ENCODE assay signal across 9 cellular contexts in genomic region chr7:47380325-47381131, GRCh38.
DNase-seq lines count a peak whose midpoint lies in the region; ATAC-seq and TF ChIP-seq lines count a peak whose summit lies in the region.
"Had no signal": no experiment of that assay in that cellular context is flagged by ENCODE, and none has a peak within 500 bp of the region (broad histone marks: within the 10 kb centered on the region; RNA-seq: fewer than 3 reads in every experiment).

No MANE protein-coding gene starts in this region.

- TF ChIP-seq CTCF in endodermal cell (conservative IDR thresholded peaks at IDR 0.05): no peak

- no peak overlapping the region for H3K18ac ChIP-seq in mesendoderm (ENCODE audit: low read length)

- H3K79me1 ChIP-seq in mesendoderm (ENCODE audit: low read length): no peaks in the 10 kb centered on the region

- H2BK120ac ChIP-seq in mesendoderm (ENCODE audit: low read depth, low read length): no peak overlapping the region

- H3K4me1 ChIP-seq in endodermal cell (ENCODE audit: control insufficient read depth, insufficient read depth, low read length) (peaks cover 12% of the 10 kb centered on the region), mesendoderm (ENCODE audit: control insufficient read depth, low read depth, low read length) (peaks cover 9% of the 10 kb centered on the region), aorta (ENCODE audit: control insufficient read depth in 1 of 2, insufficient read depth in 2 of 2, low read length in 2 of 2) (peaks cover 0 to 1% of the 10 kb centered on the region in 2 donors)

- H3K36me3 ChIP-seq in endodermal cell (ENCODE audit: control insufficient read depth, insufficient read depth, low read length): no peaks in the 10 kb centered on the region
- H3K36me3 ChIP-seq in mesendoderm (ENCODE audit: control insufficient read depth, insufficient read depth, low read length): no peaks in the 10 kb centered on the region
- peaks cover 0 to 3% of the 10 kb centered on the region in 2 donors for H3K36me3 ChIP-seq in aorta (ENCODE audit: control insufficient read depth in 1 of 2, insufficient read depth in 2 of 2, low read length in 1 of 2)

- H3K4me3 ChIP-seq in endodermal cell (ENCODE audit: low read length) (peak overlapping the region; percentile 17), mesendoderm (ENCODE audit: low read length) (no peak overlapping the region), aorta (ENCODE audit: low read length in 2 of 2) (no peak overlapping the region)

- no peak overlapping the region for H3K23ac ChIP-seq in mesendoderm (ENCODE audit: low read length)

- H3K79me2 ChIP-seq in mesendoderm (ENCODE audit: control insufficient read depth, insufficient read depth, low read length): no peaks in the 10 kb centered on the region

- H2BK5ac ChIP-seq in mesendoderm (ENCODE audit: low read length): no peak overlapping the region

- no peaks in the 10 kb centered on the region for H3K27me3 ChIP-seq in endodermal cell (ENCODE audit: control insufficient read depth, insufficient read depth, low read length, poor library complexity, severe bottlenecking)
- no peaks in the 10 kb centered on the region for H3K27me3 ChIP-seq in mesendoderm (ENCODE audit: insufficient read depth, low read length, poor library complexity)
- H3K27me3 ChIP-seq in aorta (ENCODE audit: control insufficient read depth in 1 of 2, insufficient read depth in 2 of 2, low read length in 1 of 2): no peaks in the 10 kb centered on the region

- no peak overlapping the region for H3K4ac ChIP-seq in mesendoderm (ENCODE audit: low read depth, low read length)

- H2BK15ac ChIP-seq in mesendoderm (replicated peaks; ENCODE audit: low read depth): no peak overlapping the region

- H4K8ac ChIP-seq in mesendoderm (ENCODE audit: low read depth, low read length): no peak overlapping the region

- no peak overlapping the region for H3K4me2 ChIP-seq in mesendoderm (ENCODE audit: low read length)

- intact Hi-C loops in Right ventricle myocardium superior (cut with DNase I) (no loop called here), left cardiac atrium (cut with DNase I) (no loop called here), aorta (cut with DNase I) (no loop called here)

- H2AK5ac ChIP-seq in mesendoderm (ENCODE audit: low read length): no peak overlapping the region

- no peak for DNase-seq in Right ventricle myocardium superior
- DNase-seq in left cardiac atrium: no peak
- peak; percentile 82 for DNase-seq in endodermal cell
- DNase-seq in mesendoderm: peak; percentile 44
- DNase-seq in aorta: no peak
- no peak for DNase-seq in activated T-cell treated with anti-CD3 and anti-CD28 coated beads for 4 hours
- DNase-seq: NCI-H1694 had no signal

- peak; percentile 12 for ATAC-seq in Right ventricle myocardium superior (ENCODE audit: poor library complexity)
- ATAC-seq in left cardiac atrium: no peak
- ATAC-seq in aorta (ENCODE audit: low FRiP score): peak; percentile 16
- no peak for ATAC-seq in GM19395 (IDR thresholded peaks at IDR 0.05; ENCODE audit: unreplicated experiment)
- no peak for ATAC-seq in HG02870 (IDR thresholded peaks at IDR 0.05; ENCODE audit: unreplicated experiment)

- H3K27me3 Mint-ChIP-seq in endodermal cell (ENCODE audit: insufficient read depth): no peaks in the 10 kb centered on the region

- 57 to 66% methylated on average over 4 to 15 of the region's 15 CpGs for WGBS in endodermal cell (ENCODE audit: insufficient coverage in 1 of 2, insufficient read length in 1 of 2), 2 experiments
- WGBS in mesendoderm (ENCODE audit: extremely low coverage, insufficient coverage, low lambda C conversion rate): no CpG with 5 or more reads among the region's 15 CpGs
- 37 to 49% methylated on average over 15 of the region's 15 CpGs for WGBS in aorta, 2 donors

- H4K5ac ChIP-seq in mesendoderm (ENCODE audit: low read length): no peak overlapping the region

- peak overlapping the region; percentile 92 for H3K27ac ChIP-seq in endodermal cell (ENCODE audit: low read depth, low read length)
- H3K27ac ChIP-seq in mesendoderm (ENCODE audit: low read depth, low read length): no peak overlapping the region
- peak overlapping the region in 1 of 2 donors; percentile 80 for H3K27ac ChIP-seq in aorta (ENCODE audit: low read depth in 1 of 2, low read length in 2 of 2)

- no peak overlapping the region for H3K4me3 Mint-ChIP-seq in endodermal cell

- H3K27ac Mint-ChIP-seq in endodermal cell: peak overlapping the region; percentile 88

- H3K9me3 Mint-ChIP-seq in endodermal cell: no peaks in the 10 kb centered on the region

- H3K36me3 Mint-ChIP-seq in endodermal cell (ENCODE audit: low read depth): no peaks in the 10 kb centered on the region

- peaks cover 43% of the 10 kb centered on the region for H3K4me1 Mint-ChIP-seq in endodermal cell

- H3K9me3 ChIP-seq in endodermal cell (ENCODE audit: control insufficient read depth, low read length) (no peaks in the 10 kb centered on the region), aorta (ENCODE audit: control insufficient read depth, low read length) (no peaks in the 10 kb centered on the region)

- no peak overlapping the region for H3K56ac ChIP-seq in mesendoderm (ENCODE audit: low read length)

- H3K9ac ChIP-seq in endodermal cell (ENCODE audit: extremely low read depth, low read length, poor library complexity, severe bottlenecking) (no peak overlapping the region), mesendoderm (ENCODE audit: low read length) (peak overlapping the region; percentile 5)

Comparison
In these comparisons a context has a peak if more than half of its experiments do, and no peak if none do; other contexts are left out.
1. ATAC-seq: peak in Right ventricle myocardium superior (single experiment) and aorta (single experiment); none in left cardiac atrium (0 of 2), GM19395 (single experiment) and HG02870 (single experiment).
2. DNase-seq: peak in endodermal cell (single experiment) and mesendoderm (single experiment); none in Right ventricle myocardium superior (single experiment), left cardiac atrium (single experiment), aorta (0 of 2) and activated T-cell treated with anti-CD3 and anti-CD28 coated beads for 4 hours (single experiment).